8 cellular contexts compared by ENCODE assay signal in genomic region chr9:96567203-96567700, GRCh38.
DNase-seq lines count a peak whose midpoint lies in the region; ATAC-seq lines count a peak whose summit lies in the region.

No MANE protein-coding gene starts in this region.

- DNase-seq in NCI-H2171 treated with DMSO at 0.1 percent for 48 hours (lab: John Stamatoyannopoulos, UW): peak; percentile 35
- no peak for DNase-seq in NCI-H2171 (lab: John Stamatoyannopoulos, UW)
- DNase-seq in NT2/D1 (ENCODE audit: low read depth, low spot score): no peak
- DNase-seq in effector memory CD4-positive, alpha-beta T cell: no peak
- no peak for DNase-seq in NCI-H2227 (lab: John Stamatoyannopoulos, UW; ENCODE audit: unreplicated experiment)
- no peak for DNase-seq in NCI-H146 treated with DMSO at 0.1 percent for 48 hours (lab: John Stamatoyannopoulos, UW; ENCODE audit: unreplicated experiment)

- H3K27me3 ChIP-seq in NT2/D1 (ENCODE audit: insufficient read depth, insufficient read length): no peaks in the 10 kb centered on the region
- H3K27me3 ChIP-seq in effector memory CD4-positive, alpha-beta T cell (replicated peaks; ENCODE audit: control insufficient read depth, insufficient read depth, low read length, poor library complexity, severe bottlenecking): no peaks in the 10 kb centered on the region
- no peaks in the 10 kb centered on the region for H3K27me3 ChIP-seq in mucosa of rectum (ENCODE audit: control insufficient read depth in 2 of 2, insufficient read depth in 2 of 2, low read length in 2 of 2)

- H3K4me3 ChIP-seq in NT2/D1 (ENCODE audit: insufficient read length, low read depth): peak overlapping the region; percentile 62
- H3K4me3 ChIP-seq in effector memory CD4-positive, alpha-beta T cell (ENCODE audit: insufficient read depth, low read depth, low read length, poor library complexity, severe bottlenecking): peak overlapping the region; percentile 84
- H3K4me3 ChIP-seq in mucosa of rectum (ENCODE audit: low read length in 2 of 2): peak overlapping the region; percentile 76 to 77

- peak; percentile 42 for ATAC-seq in HG02571 (IDR thresholded peaks at IDR 0.05; ENCODE audit: unreplicated experiment)

- H3K9ac ChIP-seq in NT2/D1 (ENCODE audit: insufficient read length, low read depth): peak overlapping the region; percentile 72
- peak overlapping the region; percentile 79 for H3K9ac ChIP-seq in mucosa of rectum (ENCODE audit: low read depth in 1 of 2, low read length in 2 of 2)

- H3K27ac ChIP-seq in effector memory CD4-positive, alpha-beta T cell (ENCODE audit: insufficient read depth, low read length, poor library complexity, severe bottlenecking): peak overlapping the region; percentile 78
- peak overlapping the region; percentile 96 to 97 for H3K27ac ChIP-seq in mucosa of rectum (ENCODE audit: low read depth in 2 of 2, low read length in 2 of 2)

- H3K36me3 ChIP-seq in NT2/D1 (ENCODE audit: insufficient read depth, insufficient read length, low read length) (peaks cover 4% of the 10 kb centered on the region), mucosa of rectum (ENCODE audit: control insufficient read depth in 2 of 2, insufficient read depth in 2 of 2, low read length in 2 of 2) (peaks cover 0 to 3% of the 10 kb centered on the region in 2 donors)
- H3K36me3 ChIP-seq in effector memory CD4-positive, alpha-beta T cell (ENCODE audit: control insufficient read depth, insufficient read depth, low read length): no peaks in the 10 kb centered on the region

- H3K4me1 ChIP-seq in NT2/D1 (ENCODE audit: insufficient read depth, insufficient read length): no peaks in the 10 kb centered on the region
- peaks cover 11% of the 10 kb centered on the region for H3K4me1 ChIP-seq in effector memory CD4-positive, alpha-beta T cell (ENCODE audit: control insufficient read depth, insufficient read depth, low read length, poor library complexity, severe bottlenecking)
- H3K4me1 ChIP-seq in mucosa of rectum (ENCODE audit: control insufficient read depth in 2 of 2, insufficient read depth in 2 of 2, low read length in 2 of 2): peaks cover 10 to 12% of the 10 kb centered on the region in 2 donors

- no peaks in the 10 kb centered on the region for H3K9me3 ChIP-seq in NT2/D1 (ENCODE audit: insufficient read depth, low read length)
- H3K9me3 ChIP-seq in effector memory CD4-positive, alpha-beta T cell (ENCODE audit: control insufficient read depth, low read length): no peaks in the 10 kb centered on the region
- H3K9me3 ChIP-seq in mucosa of rectum (ENCODE audit: control insufficient read depth in 2 of 2, low read length in 2 of 2): no peaks in the 10 kb centered on the region
